ENCODE assay signal across 1 cellular context in the genomic region with DNA sequence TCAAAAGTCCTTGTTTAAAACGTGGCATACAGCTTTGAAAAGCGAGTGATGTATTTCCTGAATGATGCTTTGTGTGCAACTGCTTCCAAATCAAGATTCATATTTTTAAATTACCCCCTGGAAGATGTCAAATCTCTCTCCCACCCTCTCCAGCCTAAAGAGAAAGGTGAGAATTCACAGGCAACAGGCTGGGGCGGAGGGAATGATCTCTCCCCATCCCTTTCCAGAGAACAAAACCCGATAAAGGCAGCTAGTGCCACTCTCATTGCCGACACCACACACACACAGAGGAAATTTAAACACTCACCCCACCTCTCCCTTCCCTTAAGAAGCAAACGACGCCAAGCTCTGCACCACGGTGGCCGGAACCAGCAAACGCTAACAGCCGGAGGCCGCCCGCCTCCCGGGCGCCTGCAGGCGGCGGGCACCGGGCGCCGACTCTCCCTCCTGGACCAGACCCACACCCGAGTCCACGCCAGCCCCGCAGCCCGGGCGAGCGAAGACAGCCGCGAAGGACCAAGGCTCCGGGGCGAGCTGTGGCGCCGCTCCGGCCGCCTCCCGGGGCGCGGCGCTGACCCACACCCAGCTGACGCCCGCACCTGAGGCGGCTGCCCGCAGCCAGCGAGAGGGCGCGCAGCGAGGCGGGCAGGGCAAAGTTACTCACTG.
TF ChIP-seq lines count a peak whose summit lies in the region.

No MANE protein-coding gene starts in this region.

TF ChIP-seq in K562, 482 proteins besides CTCF, POLR2A, EP300 and RAD21 (continues in another document):
- no peak for TF ChIP-seq KDM1A (IDR thresholded peaks at IDR 0.05)
- TF ChIP-seq JUND (IDR thresholded peaks at IDR 0.05; ENCODE audit: borderline replicate concordance, low read depth, low read length): no peak
- no peak for TF ChIP-seq JUND (tag; IDR thresholded peaks at IDR 0.05; ENCODE audit: borderline replicate concordance, low read depth, low read length)
- TF ChIP-seq NR4A1 (CRISPR knock-in tag; IDR thresholded peaks at IDR 0.05): no peak
- no peak for TF ChIP-seq NR4A1 (tag; IDR thresholded peaks at IDR 0.05)
- TF ChIP-seq JUNB (CRISPR knock-in tag; conservative IDR thresholded peaks at IDR 0.05): no peak
- TF ChIP-seq ETV1 (tag; conservative IDR thresholded peaks at IDR 0.05; ENCODE audit: low read depth): no peak
- TF ChIP-seq CREM (IDR thresholded peaks at IDR 0.05; ENCODE audit: low read depth): no peak
- 0 out of 4 replicates have a peak, but pooled peaks of 1 of the 2 experiments have one; percentile 46 for TF ChIP-seq NONO (IDR thresholded peaks at IDR 0.05; ENCODE audit: low read depth in 2 of 2, low read length in 1 of 2)
- TF ChIP-seq, protein P1, sequence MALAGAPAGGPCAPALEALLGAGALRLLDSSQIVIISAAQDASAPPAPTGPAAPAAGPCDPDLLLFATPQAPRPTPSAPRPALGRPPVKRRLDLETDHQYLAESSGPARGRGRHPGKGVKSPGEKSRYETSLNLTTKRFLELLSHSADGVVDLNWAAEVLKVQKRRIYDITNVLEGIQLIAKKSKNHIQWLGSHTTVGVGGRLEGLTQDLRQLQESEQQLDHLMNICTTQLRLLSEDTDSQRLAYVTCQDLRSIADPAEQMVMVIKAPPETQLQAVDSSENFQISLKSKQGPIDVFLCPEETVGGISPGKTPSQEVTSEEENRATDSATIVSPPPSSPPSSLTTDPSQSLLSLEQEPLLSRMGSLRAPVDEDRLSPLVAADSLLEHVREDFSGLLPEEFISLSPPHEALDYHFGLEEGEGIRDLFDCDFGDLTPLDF (CRISPR knock-in tag; IDR thresholded peaks at IDR 0.05): 0 out of 2 replicates have a peak, but pooled peaks have one; percentile 9
- no peak for TF ChIP-seq MAFF (IDR thresholded peaks at IDR 0.05; ENCODE audit: low read length)
- TF ChIP-seq HDAC8 (tag; IDR thresholded peaks at IDR 0.05): no peak
- no peak for TF ChIP-seq ZNF431 (CRISPR knock-in tag; IDR thresholded peaks at IDR 0.05)
- TF ChIP-seq NR2C2 (CRISPR knock-in tag; IDR thresholded peaks at IDR 0.05): no peak
- TF ChIP-seq NR2C2 (tag; IDR thresholded peaks at IDR 0.05): no peak
- no peak for TF ChIP-seq NR2C1 (IDR thresholded peaks at IDR 0.05)
- no peak for TF ChIP-seq NR2C1 (tag; IDR thresholded peaks at IDR 0.05)
- peak; percentile 53 for TF ChIP-seq SAP30 (IDR thresholded peaks at IDR 0.05; ENCODE audit: borderline replicate concordance, insufficient read depth, low read depth, low read length, poor library complexity, severe bottlenecking)
- no peak for TF ChIP-seq PURB (CRISPR knock-in tag; IDR thresholded peaks at IDR 0.05; ENCODE audit: low read depth)
- no peak for TF ChIP-seq MTA1 (IDR thresholded peaks at IDR 0.05; ENCODE audit: borderline replicate concordance)
- no peak for TF ChIP-seq PHTF2 (CRISPR knock-in tag; IDR thresholded peaks at IDR 0.05)
- TF ChIP-seq, protein P2, sequence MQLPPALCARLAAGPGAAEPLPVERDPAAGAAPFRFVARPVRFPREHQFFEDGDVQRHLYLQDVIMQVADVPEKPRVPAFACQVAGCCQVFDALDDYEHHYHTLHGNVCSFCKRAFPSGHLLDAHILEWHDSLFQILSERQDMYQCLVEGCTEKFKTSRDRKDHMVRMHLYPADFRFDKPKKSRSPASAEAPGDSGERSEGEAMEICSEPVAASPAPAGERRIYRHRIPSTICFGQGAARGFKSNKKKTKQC (CRISPR knock-in tag; IDR thresholded peaks at IDR 0.05): no peak
- peak; percentile 63; the same call in 1 of the 2 replicates for TF ChIP-seq HNRNPL (IDR thresholded peaks at IDR 0.05; ENCODE audit: low read depth, low read length)
- no peak for TF ChIP-seq ZNF263 (CRISPR knock-in tag; IDR thresholded peaks at IDR 0.05; ENCODE audit: borderline replicate concordance)
- no peak for TF ChIP-seq ZNF134 (CRISPR knock-in tag; conservative IDR thresholded peaks at IDR 0.05)
- TF ChIP-seq MCM3 (IDR thresholded peaks at IDR 0.05): no peak
- no peak for TF ChIP-seq HLTF (IDR thresholded peaks at IDR 0.05)
- TF ChIP-seq SETDB1 (IDR thresholded peaks at IDR 0.05; ENCODE audit: low read length): no peak
- TF ChIP-seq ZNF184 (CRISPR knock-in tag; IDR thresholded peaks at IDR 0.05): no peak
- no peak for TF ChIP-seq HSF4 (CRISPR knock-in tag; IDR thresholded peaks at IDR 0.05; ENCODE audit: borderline replicate concordance)
- TF ChIP-seq, protein P3, sequence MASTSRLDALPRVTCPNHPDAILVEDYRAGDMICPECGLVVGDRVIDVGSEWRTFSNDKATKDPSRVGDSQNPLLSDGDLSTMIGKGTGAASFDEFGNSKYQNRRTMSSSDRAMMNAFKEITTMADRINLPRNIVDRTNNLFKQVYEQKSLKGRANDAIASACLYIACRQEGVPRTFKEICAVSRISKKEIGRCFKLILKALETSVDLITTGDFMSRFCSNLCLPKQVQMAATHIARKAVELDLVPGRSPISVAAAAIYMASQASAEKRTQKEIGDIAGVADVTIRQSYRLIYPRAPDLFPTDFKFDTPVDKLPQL (IDR thresholded peaks at IDR 0.05; ENCODE audit: extremely low read depth, insufficient read length): no peak
- TF ChIP-seq GATAD2A (IDR thresholded peaks at IDR 0.05): no peak
- 0 out of 2 replicates have a peak, but pooled peaks have one; percentile 7 for TF ChIP-seq CBX1 (IDR thresholded peaks at IDR 0.05; ENCODE audit: low read depth)
- TF ChIP-seq ZNF79 (CRISPR knock-in tag; IDR thresholded peaks at IDR 0.05; ENCODE audit: low read depth): no peak
- no peak for TF ChIP-seq NFXL1 (CRISPR knock-in tag; IDR thresholded peaks at IDR 0.05)
- TF ChIP-seq FOXK2 (conservative IDR thresholded peaks at IDR 0.05 in 1 of 2, IDR thresholded peaks at IDR 0.05 in 1 of 2; ENCODE audit: low read depth in 2 of 2): no peak
- TF ChIP-seq ZNF707 (CRISPR knock-in tag; conservative IDR thresholded peaks at IDR 0.05): no peak
- TF ChIP-seq L3MBTL2 (IDR thresholded peaks at IDR 0.05): peak; percentile 28; the same call in 1 of the 2 replicates
- TF ChIP-seq, protein P4, sequence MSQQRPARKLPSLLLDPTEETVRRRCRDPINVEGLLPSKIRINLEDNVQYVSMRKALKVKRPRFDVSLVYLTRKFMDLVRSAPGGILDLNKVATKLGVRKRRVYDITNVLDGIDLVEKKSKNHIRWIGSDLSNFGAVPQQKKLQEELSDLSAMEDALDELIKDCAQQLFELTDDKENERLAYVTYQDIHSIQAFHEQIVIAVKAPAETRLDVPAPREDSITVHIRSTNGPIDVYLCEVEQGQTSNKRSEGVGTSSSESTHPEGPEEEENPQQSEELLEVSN (IDR thresholded peaks at IDR 0.05; ENCODE audit: borderline replicate concordance in 1 of 2, extremely low read depth in 1 of 2, insufficient read depth in 1 of 2, insufficient read length in 1 of 2, low read depth in 1 of 2, low read length in 1 of 2, poor library complexity in 1 of 2, severe bottlenecking in 1 of 2): peak in 1 of 2 experiments; percentile 11
- TF ChIP-seq CLOCK (CRISPR knock-in tag; IDR thresholded peaks at IDR 0.05; ENCODE audit: borderline replicate concordance): no peak
- no peak for TF ChIP-seq ZNF766 (CRISPR knock-in tag; conservative IDR thresholded peaks at IDR 0.05)
- no peak for TF ChIP-seq SMAD4 (CRISPR knock-in tag; conservative IDR thresholded peaks at IDR 0.05)
- TF ChIP-seq, protein P5, sequence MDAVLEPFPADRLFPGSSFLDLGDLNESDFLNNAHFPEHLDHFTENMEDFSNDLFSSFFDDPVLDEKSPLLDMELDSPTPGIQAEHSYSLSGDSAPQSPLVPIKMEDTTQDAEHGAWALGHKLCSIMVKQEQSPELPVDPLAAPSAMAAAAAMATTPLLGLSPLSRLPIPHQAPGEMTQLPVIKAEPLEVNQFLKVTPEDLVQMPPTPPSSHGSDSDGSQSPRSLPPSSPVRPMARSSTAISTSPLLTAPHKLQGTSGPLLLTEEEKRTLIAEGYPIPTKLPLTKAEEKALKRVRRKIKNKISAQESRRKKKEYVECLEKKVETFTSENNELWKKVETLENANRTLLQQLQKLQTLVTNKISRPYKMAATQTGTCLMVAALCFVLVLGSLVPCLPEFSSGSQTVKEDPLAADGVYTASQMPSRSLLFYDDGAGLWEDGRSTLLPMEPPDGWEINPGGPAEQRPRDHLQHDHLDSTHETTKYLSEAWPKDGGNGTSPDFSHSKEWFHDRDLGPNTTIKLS (IDR thresholded peaks at IDR 0.05; ENCODE audit: borderline replicate concordance, low read depth): no peak
- TF ChIP-seq SIRT6 (IDR thresholded peaks at IDR 0.05; ENCODE audit: low read depth, low read length): no peak
- no peak for TF ChIP-seq CSDE1 (IDR thresholded peaks at IDR 0.05)
- TF ChIP-seq, protein P6, sequence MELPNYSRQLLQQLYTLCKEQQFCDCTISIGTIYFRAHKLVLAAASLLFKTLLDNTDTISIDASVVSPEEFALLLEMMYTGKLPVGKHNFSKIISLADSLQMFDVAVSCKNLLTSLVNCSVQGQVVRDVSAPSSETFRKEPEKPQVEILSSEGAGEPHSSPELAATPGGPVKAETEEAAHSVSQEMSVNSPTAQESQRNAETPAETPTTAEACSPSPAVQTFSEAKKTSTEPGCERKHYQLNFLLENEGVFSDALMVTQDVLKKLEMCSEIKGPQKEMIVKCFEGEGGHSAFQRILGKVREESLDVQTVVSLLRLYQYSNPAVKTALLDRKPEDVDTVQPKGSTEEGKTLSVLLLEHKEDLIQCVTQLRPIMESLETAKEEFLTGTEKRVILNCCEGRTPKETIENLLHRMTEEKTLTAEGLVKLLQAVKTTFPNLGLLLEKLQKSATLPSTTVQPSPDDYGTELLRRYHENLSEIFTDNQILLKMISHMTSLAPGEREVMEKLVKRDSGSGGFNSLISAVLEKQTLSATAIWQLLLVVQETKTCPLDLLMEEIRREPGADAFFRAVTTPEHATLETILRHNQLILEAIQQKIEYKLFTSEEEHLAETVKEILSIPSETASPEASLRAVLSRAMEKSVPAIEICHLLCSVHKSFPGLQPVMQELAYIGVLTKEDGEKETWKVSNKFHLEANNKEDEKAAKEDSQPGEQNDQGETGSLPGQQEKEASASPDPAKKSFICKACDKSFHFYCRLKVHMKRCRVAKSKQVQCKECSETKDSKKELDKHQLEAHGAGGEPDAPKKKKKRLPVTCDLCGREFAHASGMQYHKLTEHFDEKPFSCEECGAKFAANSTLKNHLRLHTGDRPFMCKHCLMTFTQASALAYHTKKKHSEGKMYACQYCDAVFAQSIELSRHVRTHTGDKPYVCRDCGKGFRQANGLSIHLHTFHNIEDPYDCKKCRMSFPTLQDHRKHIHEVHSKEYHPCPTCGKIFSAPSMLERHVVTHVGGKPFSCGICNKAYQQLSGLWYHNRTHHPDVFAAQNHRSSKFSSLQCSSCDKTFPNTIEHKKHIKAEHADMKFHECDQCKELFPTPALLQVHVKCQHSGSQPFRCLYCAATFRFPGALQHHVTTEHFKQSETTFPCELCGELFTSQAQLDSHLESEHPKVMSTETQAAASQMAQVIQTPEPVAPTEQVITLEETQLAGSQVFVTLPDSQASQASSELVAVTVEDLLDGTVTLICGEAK (IDR thresholded peaks at IDR 0.05): 0 out of 2 replicates have a peak, but pooled peaks have one; percentile 15
- TF ChIP-seq, protein P6 (CRISPR knock-in tag; IDR thresholded peaks at IDR 0.05): no peak
- TF ChIP-seq RBM39 (optimal IDR thresholded peaks at IDR 0.05; ENCODE audit: low read depth, low read length): no peak
- TF ChIP-seq, protein P7, sequence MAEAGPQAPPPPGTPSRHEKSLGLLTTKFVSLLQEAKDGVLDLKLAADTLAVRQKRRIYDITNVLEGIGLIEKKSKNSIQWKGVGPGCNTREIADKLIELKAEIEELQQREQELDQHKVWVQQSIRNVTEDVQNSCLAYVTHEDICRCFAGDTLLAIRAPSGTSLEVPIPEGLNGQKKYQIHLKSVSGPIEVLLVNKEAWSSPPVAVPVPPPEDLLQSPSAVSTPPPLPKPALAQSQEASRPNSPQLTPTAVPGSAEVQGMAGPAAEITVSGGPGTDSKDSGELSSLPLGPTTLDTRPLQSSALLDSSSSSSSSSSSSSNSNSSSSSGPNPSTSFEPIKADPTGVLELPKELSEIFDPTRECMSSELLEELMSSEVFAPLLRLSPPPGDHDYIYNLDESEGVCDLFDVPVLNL (CRISPR knock-in tag; IDR thresholded peaks at IDR 0.05; ENCODE audit: low read depth): no peak
